Comparison of ENCODE assay signal across 10 cellular contexts in genomic region chr7:116212859-116213258, GRCh38. TPM values are rescaled to one million over a fixed set of nuclear protein-coding genes. Genes with fewer than 3 reads are reported as not detected.
DNase-seq lines count a peak whose midpoint lies in the region; ATAC-seq and TF ChIP-seq lines count a peak whose summit lies in the region.
"Had no signal": no experiment of that assay in that cellular context is flagged by ENCODE, and none has a peak within 500 bp of the region (broad histone marks: within the 10 kb centered on the region; RNA-seq: fewer than 3 reads in every experiment).

No MANE protein-coding gene starts in this region.

- peak overlapping the region; percentile 28 for H3K4me3 Mint-ChIP-seq in endothelial cell (ENCODE audit: unreplicated experiment)

- peaks cover 7% of the 10 kb centered on the region for H3K36me3 Mint-ChIP-seq in endothelial cell (ENCODE audit: low read depth, unreplicated experiment)

- H3K4me1 ChIP-seq in PC-9 (replicated peaks; ENCODE audit: insufficient read depth), result peaks cover 62% of the 10 kb centered on the region

- H3K27me3 Mint-ChIP-seq in endothelial cell (ENCODE audit: unreplicated experiment), result peaks cover 2% of the 10 kb centered on the region

- peak overlapping the region; percentile 87 for H3K4me3 ChIP-seq in PC-9
- H3K4me3 ChIP-seq in retinal pigment epithelial cell (ENCODE audit: low read length), result peak overlapping the region; percentile 79

- peak overlapping the region; percentile 99 for H3K27ac ChIP-seq in PC-9

- H3K9me3 Mint-ChIP-seq in endothelial cell (ENCODE audit: unreplicated experiment), result no peaks in the 10 kb centered on the region

- TF ChIP-seq CTCF in PC-9 (conservative IDR thresholded peaks at IDR 0.05) (no peak), endothelial cell (IDR thresholded peaks at IDR 0.05; ENCODE audit: unreplicated experiment) (no peak), retinal pigment epithelial cell (conservative IDR thresholded peaks at IDR 0.05; ENCODE audit: low read depth, low read length) (no peak)

- CTCF ChIA-PET in PC-9 (lab: Charles Lee), result no interaction called here

- H3K36me3 ChIP-seq in PC-9 (ENCODE audit: low read depth), result peaks cover 29% of the 10 kb centered on the region; the same call in 1 of the 2 replicates

- no peaks in the 10 kb centered on the region for H3K9me2 ChIP-seq in PC-9 (ENCODE audit: insufficient read depth)
- H3K9me2 ChIP-seq: SK-N-SH had no signal

- peaks cover 70% of the 10 kb centered on the region for H3K79me2 ChIP-seq in PC-9 (ENCODE audit: low read depth)

- ATAC-seq in GM19452 (IDR thresholded peaks at IDR 0.05; ENCODE audit: unreplicated experiment), result no peak

- DNase-seq in EH (ENCODE audit: low read depth), result peak; percentile 71
- DNase-seq in PC-9, result no peak
- DNase-seq in endothelial cell (ENCODE audit: low spot score), result no peak
- no peak for DNase-seq in retinal pigment epithelial cell (ENCODE audit: low read depth)
- no peak for DNase-seq in DMS 273 treated with DMSO at 0.1 percent for 48 hours (lab: John Stamatoyannopoulos, UW)
- DNase-seq in activated CD4-positive, alpha-beta T cell treated with anti-CD3 and anti-CD28 coated beads, Interleukin-2, amount 50 U/mL, for 48 hours, result no peak
- DNase-seq in RPMI8226, result no peak
- DNase-seq: nucleus accumbens, SK-N-SH had no signal

- H4K20me1 ChIP-seq in PC-9 (ENCODE audit: insufficient read depth), result peaks cover 17% of the 10 kb centered on the region

- H3K27ac Mint-ChIP-seq in endothelial cell (ENCODE audit: unreplicated experiment), result no peak overlapping the region

- peaks cover 3% of the 10 kb centered on the region; the same call in 1 of the 2 replicates for H3K9me3 ChIP-seq in PC-9 (ENCODE audit: insufficient read depth, low read depth)
- H3K9me3 ChIP-seq: SK-N-SH had no signal

- POLR2A ChIA-PET in PC-9 (lab: Charles Lee; ENCODE audit: unreplicated experiment), result interaction anchor here (0.6 to 0.7 kb wide), 2 partner anchors 19 to 403 kb away, joined by 4 to 11 read pairs; no protein-coding TSS in a partner anchor

- H3F3A ChIP-seq in PC-9 (ENCODE audit: insufficient read depth, low read depth), result peaks cover 45% of the 10 kb centered on the region

- peaks cover 26% of the 10 kb centered on the region for H3K4me1 Mint-ChIP-seq in endothelial cell (ENCODE audit: unreplicated experiment)

- no peaks in the 10 kb centered on the region for H3K27me3 ChIP-seq in PC-9 (ENCODE audit: insufficient read depth, low read depth)

- H3K4me2 ChIP-seq in PC-9, result peak overlapping the region; percentile 79
- H3K4me2 ChIP-seq: SK-N-SH had no signal

- intact Hi-C loops in PC-9 (cut with micrococcal nuclease; ENCODE audit: unreplicated experiment), result no loop called here

- BruUV-seq in PC-9 (replicated peaks; lab: Mats Ljungman, UMichigan), result no TSS peak

- H2AFZ ChIP-seq in PC-9, result no peak overlapping the region

RNA-seq across cellular contexts. Expression of gene TES, which starts 2.5 kb away (rescaled TPM):
- total RNA-seq in PC-9 (2021) (210 and 306 TPM in 2 replicates), endothelial cell (ENCODE audit: unreplicated experiment) (63.4 TPM)
